In the genomic region with DNA sequence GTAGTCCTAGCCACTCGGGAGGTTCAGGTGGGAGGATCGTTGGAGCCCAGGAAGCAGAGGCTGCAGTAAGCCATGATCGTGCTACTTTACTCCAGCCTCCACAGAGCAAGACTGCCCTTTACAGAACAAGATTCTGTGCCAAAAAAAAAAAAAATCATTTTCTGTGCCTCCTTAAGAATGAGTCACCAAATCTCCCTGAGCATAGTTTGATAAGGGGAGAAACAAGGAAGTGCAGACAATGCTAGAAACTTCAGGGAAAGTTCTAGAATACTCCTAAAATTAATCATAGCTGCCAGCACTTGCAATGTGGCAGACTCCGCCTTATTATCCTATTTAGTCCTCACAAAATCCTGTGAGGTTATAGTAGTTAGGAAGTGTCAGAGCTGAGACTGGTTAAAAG, we compare ENCODE assay signal across 21 cellular contexts.
DNase-seq lines count a peak whose midpoint lies in the region; ATAC-seq, FAIRE-seq and TF ChIP-seq lines count a peak whose summit lies in the region.
"Had no signal": no experiment of that assay in that cellular context is flagged by ENCODE, and none has a peak within 500 bp of the region (broad histone marks: within the 10 kb centered on the region; RNA-seq: fewer than 3 reads in every experiment).

No MANE protein-coding gene starts in this region.

- FAIRE-seq in bronchial epithelial cell (lab: Jason Lieb, UNC) = no peak
- FAIRE-seq: frontal cortex had no signal

- H3K4me1 ChIP-seq in left lung (no peaks in the 10 kb centered on the region), Caco-2 (no peaks in the 10 kb centered on the region)
- H3K4me1 ChIP-seq: testis had no signal

- H3K27me3 ChIP-seq in bronchial epithelial cell (ENCODE audit: control insufficient read depth, insufficient read depth, low read length) = no peaks in the 10 kb centered on the region
- peaks cover 0 to 12% of the 10 kb centered on the region in 2 donors for H3K27me3 ChIP-seq in left lung
- H3K27me3 ChIP-seq in Caco-2 (replicated peaks; ENCODE audit: control insufficient read depth, insufficient read depth, low read length) = no peaks in the 10 kb centered on the region
- H3K27me3 ChIP-seq: neural progenitor cell, testis had no signal

- CTCF ChIA-PET in Caco-2 (lab: Charles Lee) = no interaction called here

- DNase-seq in Caki2 (ENCODE audit: low read depth) (peak; percentile 5), OCI-M1 (lab: John Stamatoyannopoulos, UW) (peak; percentile 84), bronchial epithelial cell (ENCODE audit: low read depth) (peak; percentile 77), left lung (no peak), Caco-2 (no peak), NCI-H2196 treated with DMSO at 0.1 percent for 48 hours (lab: John Stamatoyannopoulos, UW; ENCODE audit: unreplicated experiment) (no peak)
- DNase-seq: activated CD4-positive, alpha-beta T cell treated with anti-CD3 and anti-CD28 coated beads, Interleukin-2, amount 50 U/mL, for 1 hour; anterior cingulate cortex; CD8-positive, alpha-beta memory T cell; EL; left cardiac atrium; NCI-H1417 treated with DMSO at 0.1 percent for 48 hours; NCI-H526; SHP77; testis had no signal

- intact Hi-C loops in left lung (cut with DNase I) (no loop called here), Caco-2 (cut with micrococcal nuclease; ENCODE audit: unreplicated experiment) (no loop called here)

- ATAC-seq in left lung (peak; percentile 60), HG02678 (IDR thresholded peaks at IDR 0.05; ENCODE audit: unreplicated experiment) (no peak), HG03159 (IDR thresholded peaks at IDR 0.05; ENCODE audit: unreplicated experiment) (no peak)

- H3K9me3 Mint-ChIP-seq in Caco-2 (ENCODE audit: unreplicated experiment) = no peaks in the 10 kb centered on the region
- H3K9me3 Mint-ChIP-seq: CD8-positive, alpha-beta memory T cell had no signal

- BruUV-seq in Caco-2 (replicated peaks; lab: Mats Ljungman, UMichigan) = no TSS peak

- H3K27ac Mint-ChIP-seq in Caco-2 (ENCODE audit: unreplicated experiment) = no peak overlapping the region
- H3K27ac Mint-ChIP-seq: CD8-positive, alpha-beta memory T cell; neural progenitor cell had no signal

- H3K36me3 ChIP-seq in bronchial epithelial cell (ENCODE audit: control insufficient read depth, insufficient read depth, low read length) (no peaks in the 10 kb centered on the region), left lung (no peaks in the 10 kb centered on the region), Caco-2 (ENCODE audit: control insufficient read depth, insufficient read depth, low read length) (no peaks in the 10 kb centered on the region)
- H3K36me3 ChIP-seq: neural progenitor cell had no signal

- H3K4me1 Mint-ChIP-seq in Caco-2 (ENCODE audit: low read depth, unreplicated experiment) = no peaks in the 10 kb centered on the region
- H3K4me1 Mint-ChIP-seq: CD8-positive, alpha-beta memory T cell had no signal

- in situ Hi-C loops in Caki2 (cut with HindIII; ENCODE audit: low pct_unique_long_range_greater_than_20kb, low sequenced_read_pairs) = no loop called here

- no peak overlapping the region for H3K27ac ChIP-seq in left lung
- H3K27ac ChIP-seq: coronary artery, neural progenitor cell, testis, VCaP had no signal

- no peaks in the 10 kb centered on the region for H3K27me3 Mint-ChIP-seq in Caco-2 (ENCODE audit: insufficient read depth, unreplicated experiment)

- no peak overlapping the region for H3K4me3 ChIP-seq in bronchial epithelial cell (ENCODE audit: low read depth, low read length)
- no peak overlapping the region for H3K4me3 ChIP-seq in left lung
- H3K4me3 ChIP-seq in Caco-2 (ENCODE audit: low read depth, low read length) = no peak overlapping the region
- H3K4me3 ChIP-seq: coronary artery, neural progenitor cell, testis had no signal

- POLR2A ChIA-PET in Caco-2 (lab: Charles Lee) = no interaction called here

- TF ChIP-seq CTCF in bronchial epithelial cell (IDR thresholded peaks at IDR 0.05; ENCODE audit: insufficient read depth, low read length, severe bottlenecking) (no peak), left lung (IDR thresholded peaks at IDR 0.05) (no peak), Caco-2 (IDR thresholded peaks at IDR 0.05; ENCODE audit: insufficient read depth in 1 of 2, low read depth in 1 of 2, low read length in 1 of 2, severe bottlenecking in 1 of 2, unreplicated experiment in 1 of 2) (no peak)

- H3K36me3 Mint-ChIP-seq in Caco-2 (ENCODE audit: insufficient read depth, unreplicated experiment) = no peaks in the 10 kb centered on the region
- H3K36me3 Mint-ChIP-seq: CD8-positive, alpha-beta memory T cell had no signal

- H3K4me3 Mint-ChIP-seq in Caco-2 (ENCODE audit: unreplicated experiment) = no peak overlapping the region
- H3K4me3 Mint-ChIP-seq: CD8-positive, alpha-beta memory T cell; neural progenitor cell had no signal

- H3K9me3 ChIP-seq in left lung (no peaks in the 10 kb centered on the region), Caco-2 (no peaks in the 10 kb centered on the region)
- H3K9me3 ChIP-seq: testis had no signal

Comparison
In these comparisons a context has a peak if more than half of its experiments do, and no peak if none do; other contexts are left out.
1. DNase-seq: peak in Caki2 (single experiment), OCI-M1 (single experiment) and bronchial epithelial cell (single experiment); none in left lung (0 of 2), Caco-2 (0 of 2) and NCI-H2196 treated with DMSO at 0.1 percent for 48 hours (single experiment).